16 cellular contexts compared by ENCODE assay signal in genomic region chr12:3314306-3314663, GRCh38.
A peak's percentile ranks its signal among the peaks of the same experiment; 100 is the strongest.
DNase-seq lines count a peak whose midpoint lies in the region; ATAC-seq and TF ChIP-seq lines count a peak whose summit lies in the region.
"Had no signal": no experiment of that assay in that cellular context is flagged by ENCODE, and none has a peak within 500 bp of the region (broad histone marks: within the 10 kb centered on the region; RNA-seq: fewer than 3 reads in every experiment).

No MANE protein-coding gene starts in this region.

- ATAC-seq in body of pancreas = no peak
- ATAC-seq in HG02884 (IDR thresholded peaks at IDR 0.05; ENCODE audit: unreplicated experiment) = no peak

- no peak overlapping the region for H3K4me3 ChIP-seq in OCI-LY7 (ENCODE audit: low read depth, low read length, poor library complexity, severe bottlenecking)
- no peak overlapping the region for H3K4me3 ChIP-seq in parathyroid adenoma (ENCODE audit: low read depth, low read length)
- H3K4me3 ChIP-seq in body of pancreas = no peak overlapping the region

- H2AFZ ChIP-seq in OCI-LY7 (ENCODE audit: low read length) (no peak overlapping the region), parathyroid adenoma (no peak overlapping the region)

- no peaks in the 10 kb centered on the region for H4K20me1 ChIP-seq in OCI-LY7 (ENCODE audit: insufficient read depth, low read length)

- H3K9me2 ChIP-seq in OCI-LY7 (ENCODE audit: insufficient read depth, low read length) = no peaks in the 10 kb centered on the region

- H3K79me2 ChIP-seq in OCI-LY7 (ENCODE audit: insufficient read depth, low read depth, low read length) (no peaks in the 10 kb centered on the region), parathyroid adenoma (no peaks in the 10 kb centered on the region)

- no peaks in the 10 kb centered on the region for H3K9me3 Mint-ChIP-seq in endothelial cell (ENCODE audit: unreplicated experiment)
- H3K9me3 Mint-ChIP-seq: activated CD4-positive, alpha-beta T cell treated with anti-CD3 and anti-CD28 coated beads, Interleukin-2, amount 10 ng/mL, durations not matched to agents 7 days and 5 days; activated naive CD8-positive, alpha-beta T cell treated with anti-CD3 and anti-CD28 coated beads for 36 hours; activated T-helper 2 cell treated with anti-CD3 and anti-CD28 coated beads, Interferon-gamma antibody, Interleukin-2, Interleukin-4, amounts not matched to agents 10 μg/mL and 5 μg/mL and 100 μg/mL, durations not matched to agents 14 hours and 24 hours and 36 hours had no signal

- H3K27me3 ChIP-seq in parathyroid adenoma (ENCODE audit: control insufficient read depth, insufficient read depth, low read length) (no peaks in the 10 kb centered on the region), body of pancreas (no peaks in the 10 kb centered on the region)

- 63 to 64% methylated on average over 5 of the region's 5 CpGs for WGBS in body of pancreas, 2 donors

- POLR2A ChIA-PET in OCI-LY7 (lab: Charles Lee) = interaction anchor here (0.8 kb wide), 1 partner anchor 101 kb away, joined by 3 read pairs; no protein-coding TSS in a partner anchor

- H3K36me3 Mint-ChIP-seq in endothelial cell (ENCODE audit: low read depth, unreplicated experiment) = no peaks in the 10 kb centered on the region
- H3K36me3 Mint-ChIP-seq: activated naive CD8-positive, alpha-beta T cell treated with anti-CD3 and anti-CD28 coated beads for 36 hours had no signal

- no peak for TF ChIP-seq POLR2A in body of pancreas (IDR thresholded peaks at IDR 0.05)

- no TSS peak for BruUV-seq in OCI-LY7 (replicated peaks; lab: Mats Ljungman, UMichigan)

- H3K4me3 Mint-ChIP-seq in endothelial cell (ENCODE audit: unreplicated experiment) = peak overlapping the region; percentile 39
- H3K4me3 Mint-ChIP-seq: activated CD4-positive, alpha-beta T cell treated with anti-CD3 and anti-CD28 coated beads, Interleukin-2, amount 10 ng/mL, durations not matched to agents 7 days and 5 days; activated naive CD8-positive, alpha-beta T cell treated with anti-CD3 and anti-CD28 coated beads for 36 hours; B cell had no signal

- no peak overlapping the region for H3K9ac ChIP-seq in parathyroid adenoma

- DNase-seq in NCI-H1092 treated with DMSO at 0.1 percent for 48 hours (lab: John Stamatoyannopoulos, UW) = peak; percentile 10
- no peak for DNase-seq in NCI-H1092 (lab: John Stamatoyannopoulos, UW)
- no peak for DNase-seq in OCI-LY7 (ENCODE audit: low spot score)
- no peak for DNase-seq in endothelial cell (ENCODE audit: low spot score)
- no peak for DNase-seq in body of pancreas
- DNase-seq in effector CD4-positive, alpha-beta T cell = no peak
- DNase-seq: activated naive CD8-positive, alpha-beta T cell treated with anti-CD3 and anti-CD28 coated beads for 36 hours; effector memory CD4-positive, alpha-beta T cell; GDM1; NCI-H446 treated with DMSO at 0.1 percent for 48 hours; NK-92 treated with Interleukin-12 subunit alpha and Interleukin-12 subunit beta, amount 100 ng/mL, for 24 hours had no signal

- H3K9me3 ChIP-seq in OCI-LY7 (ENCODE audit: low read length) (no peaks in the 10 kb centered on the region), parathyroid adenoma (ENCODE audit: control insufficient read depth, low read length) (no peaks in the 10 kb centered on the region), body of pancreas (no peaks in the 10 kb centered on the region)

- no peak overlapping the region for H3K27ac ChIP-seq in OCI-LY7 (ENCODE audit: low read depth, low read length, poor library complexity, severe bottlenecking)
- H3K27ac ChIP-seq in parathyroid adenoma = no peak overlapping the region
- H3K27ac ChIP-seq in body of pancreas = no peak overlapping the region

- H3K36me3 ChIP-seq in OCI-LY7 (ENCODE audit: insufficient read depth, low read length) (no peaks in the 10 kb centered on the region), parathyroid adenoma (ENCODE audit: control insufficient read depth, insufficient read depth, low read length) (no peaks in the 10 kb centered on the region), body of pancreas (replicated peaks in 1 of 2; ENCODE audit: insufficient read depth in 1 of 2, low read depth in 2 of 2) (no peaks in the 10 kb centered on the region)

- H3K4me2 ChIP-seq in OCI-LY7 (ENCODE audit: low read length) (no peak overlapping the region), parathyroid adenoma (ENCODE audit: low read length) (no peak overlapping the region)

- H3K4me1 ChIP-seq in OCI-LY7 (ENCODE audit: insufficient read depth, low read length, poor library complexity, severe bottlenecking) (no peaks in the 10 kb centered on the region), parathyroid adenoma (peaks cover 7% of the 10 kb centered on the region), body of pancreas (peaks cover 42% of the 10 kb centered on the region)

- peak; percentile 42 for TF ChIP-seq CTCF in OCI-LY7 (conservative IDR thresholded peaks at IDR 0.05; ENCODE audit: low read length)
- TF ChIP-seq CTCF in endothelial cell (IDR thresholded peaks at IDR 0.05; ENCODE audit: unreplicated experiment) = no peak
- peak; percentile 3 for TF ChIP-seq CTCF in parathyroid adenoma (IDR thresholded peaks at IDR 0.05)
- no peak for TF ChIP-seq CTCF in body of pancreas (IDR thresholded peaks at IDR 0.05)

- H3K27me3 Mint-ChIP-seq in endothelial cell (ENCODE audit: unreplicated experiment) = peaks cover 1% of the 10 kb centered on the region
- H3K27me3 Mint-ChIP-seq: activated CD4-positive, alpha-beta T cell treated with anti-CD3 and anti-CD28 coated beads, Interleukin-2, amount 10 ng/mL, durations not matched to agents 7 days and 5 days had no signal

- peaks cover 8% of the 10 kb centered on the region for H3K4me1 Mint-ChIP-seq in endothelial cell (ENCODE audit: unreplicated experiment)
- H3K4me1 Mint-ChIP-seq: activated CD4-positive, alpha-beta T cell treated with anti-CD3 and anti-CD28 coated beads, Interleukin-2, amount 10 ng/mL, durations not matched to agents 7 days and 5 days; activated naive CD8-positive, alpha-beta T cell treated with anti-CD3 and anti-CD28 coated beads for 36 hours; B cell had no signal

- CTCF ChIA-PET in OCI-LY7 (lab: Charles Lee; ENCODE audit: unreplicated experiment) = interaction anchor here (0.7 to 1.4 kb wide), 2 partner anchors 14 to 180 kb away, joined by 3 to 5 read pairs; no protein-coding TSS in a partner anchor

- intact Hi-C loops in OCI-LY7 (cut with micrococcal nuclease; ENCODE audit: unreplicated experiment) = no loop called here
- intact Hi-C loops in body of pancreas (cut with DNase I) = no loop called here

- no peak overlapping the region for H3K27ac Mint-ChIP-seq in endothelial cell (ENCODE audit: unreplicated experiment)
- H3K27ac Mint-ChIP-seq: activated CD4-positive, alpha-beta T cell treated with anti-CD3 and anti-CD28 coated beads, Interleukin-2, amount 10 ng/mL, durations not matched to agents 7 days and 5 days; activated naive CD8-positive, alpha-beta T cell treated with anti-CD3 and anti-CD28 coated beads for 36 hours; activated T-helper 2 cell treated with anti-CD3 and anti-CD28 coated beads, Interferon-gamma antibody, Interleukin-2, Interleukin-4, amounts not matched to agents 10 μg/mL and 5 μg/mL and 100 μg/mL, durations not matched to agents 14 hours and 24 hours and 36 hours; B cell had no signal

Comparison
In these comparisons a context has a peak if more than half of its experiments do, and no peak if none do; other contexts are left out.
1. CTCF ChIP-seq: peak in OCI-LY7 (single experiment) and parathyroid adenoma (single experiment); none in endothelial cell (single experiment) and body of pancreas (0 of 7).